ENCODE assay signal across 8 cellular contexts in the genomic region with DNA sequence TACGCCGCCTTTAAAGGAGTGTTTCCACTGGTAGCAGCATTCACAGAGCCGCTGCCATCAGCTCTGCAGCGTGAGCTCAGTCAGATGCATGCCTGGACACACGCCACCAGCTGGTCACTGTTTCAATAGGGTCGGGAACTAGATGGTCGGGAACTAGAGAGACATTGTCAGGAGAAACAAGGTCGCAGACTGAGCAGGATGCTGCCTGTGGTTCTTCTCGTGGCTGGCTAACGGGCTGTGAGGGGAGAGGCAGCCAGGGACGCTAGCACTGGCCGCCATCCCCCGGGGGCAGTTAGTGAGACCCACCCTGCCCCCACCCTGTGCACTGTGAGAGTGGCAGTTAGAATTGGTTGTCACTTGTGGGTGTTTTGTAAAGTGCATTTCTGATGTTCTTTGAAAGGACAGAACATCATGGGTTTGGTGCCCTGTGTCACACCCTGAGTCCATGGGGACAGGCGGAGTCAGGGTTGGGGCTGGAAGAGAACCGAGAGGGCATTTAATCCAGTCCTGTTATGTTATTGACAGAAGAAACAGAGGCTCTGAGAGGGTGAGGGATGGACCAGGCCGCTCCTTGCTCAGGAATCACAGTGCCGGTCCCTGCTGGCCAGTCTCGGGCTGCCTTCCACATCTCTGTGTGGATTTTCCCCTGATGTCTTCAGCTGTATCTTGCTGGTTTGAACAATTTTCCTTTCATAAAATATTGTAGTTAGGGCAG.
DNase-seq lines count a peak whose midpoint lies in the region; ATAC-seq and TF ChIP-seq lines count a peak whose summit lies in the region.

No MANE protein-coding gene starts in this region.

- H3K27ac Mint-ChIP-seq in type B pancreatic cell = peak overlapping the region; percentile 34

- no peak overlapping the region for H3K4me3 ChIP-seq in AG09309 (ENCODE audit: control insufficient read depth, low read depth, low read length)

- peak overlapping the region; percentile 37 for H3K4me3 Mint-ChIP-seq in type B pancreatic cell

- H3K36me3 Mint-ChIP-seq in type B pancreatic cell = no peaks in the 10 kb centered on the region

- peaks cover 33% of the 10 kb centered on the region for H3K4me1 Mint-ChIP-seq in type B pancreatic cell (ENCODE audit: unreplicated experiment)

- peaks cover 3% of the 10 kb centered on the region for H3K27me3 Mint-ChIP-seq in type B pancreatic cell

- no peaks in the 10 kb centered on the region for H3K9me3 Mint-ChIP-seq in type B pancreatic cell

- TF ChIP-seq CTCF in AG09309 (IDR thresholded peaks at IDR 0.05; ENCODE audit: control insufficient read depth, insufficient read depth, low read depth, low read length, missing control alignments) (peak; percentile 42), type B pancreatic cell (conservative IDR thresholded peaks at IDR 0.05) (peak; percentile 66)

- ATAC-seq in HG03571 (IDR thresholded peaks at IDR 0.05; ENCODE audit: unreplicated experiment) = no peak

- no peak for DNase-seq in AG09309 (ENCODE audit: low read depth)
- DNase-seq in NCI-H1092 treated with DMSO at 0.1 percent for 48 hours (lab: John Stamatoyannopoulos, UW) = peak; percentile 48
- peak; percentile 64 for DNase-seq in cerebellum (ENCODE audit: low spot score)
- peak; percentile 88 for DNase-seq in left kidney (ENCODE audit: low read depth, low spot score)
- no peak for DNase-seq in type B pancreatic cell (ENCODE audit: extremely low spot score, unreplicated experiment)
- no peak for DNase-seq in activated CD8-positive, alpha-beta memory T cell treated with anti-CD3 and anti-CD28 coated beads, Interleukin-2, amount 50 U/mL, for 48 hours
- no peak for DNase-seq in NOMO-1 (lab: John Stamatoyannopoulos, UW; ENCODE audit: unreplicated experiment in 2 of 2)

Comparison
In these comparisons a context has a peak if more than half of its experiments do, and no peak if none do; other contexts are left out.
1. DNase-seq: peak in NCI-H1092 treated with DMSO at 0.1 percent for 48 hours (single experiment), cerebellum (single experiment) and left kidney (single experiment); none in AG09309 (single experiment), type B pancreatic cell (single experiment), activated CD8-positive, alpha-beta memory T cell treated with anti-CD3 and anti-CD28 coated beads, Interleukin-2, amount 50 U/mL, for 48 hours (single experiment) and NOMO-1 (0 of 2).